In genomic region chr17:10195090-10195489, GRCh38 we compare ENCODE assay signal across 37 cellular contexts. TPM values are rescaled to one million over a fixed set of nuclear protein-coding genes. Genes with fewer than 3 reads are reported as not detected.
"Had no signal": no experiment of that assay in that cellular context is flagged by ENCODE, and none has a peak within 500 bp of the region (broad histone marks: within the 10 kb centered on the region; RNA-seq: fewer than 3 reads in every experiment).

No MANE protein-coding gene starts in this region.

- H3K36me3 ChIP-seq: adrenal gland, Peyer's patch, SJSA1, WERI-Rb-1 had no signal

- H3K4me3 ChIP-seq: adrenal gland, Peyer's patch, SJSA1 had no signal

- H3K4me1 ChIP-seq: adrenal gland, Peyer's patch had no signal

- H3K4me3 Mint-ChIP-seq: activated CD4-positive, alpha-beta memory T cell treated with anti-CD3 and anti-CD28 coated beads, Interleukin-2, amount 10 ng/mL, durations not matched to agents 7 days and 5 days; activated CD8-positive, alpha-beta memory T cell treated with anti-CD3 and anti-CD28 coated beads, Interleukin-2, amount 10 ng/mL, durations not matched to agents 7 days and 5 days; activated naive CD4-positive, alpha-beta T cell treated with anti-CD3 and anti-CD28 coated beads, Interleukin-2, amount 50 U/mL, for 24 hours; activated T-cell treated with anti-CD3 and anti-CD28 coated beads, Interleukin-2, amount 50 U/mL, for 72 hours; activated T-helper 17 cell treated with anti-CD3 and anti-CD28 coated beads, Interleukin-2, amount 50 U/mL, for 72 hours; T-helper 1 cell treated with Interleukin-12 subunit alpha and Interleukin-12 subunit beta and Interleukin-4 antibody, amounts not matched to agents 30 μg/mL and 1 μg/mL, for 36 hours had no signal

- H3K9me3 ChIP-seq: SJSA1, SK-N-SH had no signal

- DNase-seq: activated CD4-positive, alpha-beta memory T cell treated with anti-CD3 and anti-CD28 coated beads, Interleukin-2, amount 10 ng/mL, durations not matched to agents 7 days and 5 days; activated CD4-positive, alpha-beta T cell treated with anti-CD3 and anti-CD28 coated beads for 1 hour; activated CD4-positive, alpha-beta T cell treated with anti-CD3 and anti-CD28 coated beads for 48 hours; activated CD4-positive, CD25-positive, alpha-beta regulatory T cell; activated CD8-positive, alpha-beta memory T cell treated with anti-CD3 and anti-CD28 coated beads for 24 hours; activated CD8-positive, alpha-beta memory T cell treated with anti-CD3 and anti-CD28 coated beads, Interleukin-2, amount 10 ng/mL, durations not matched to agents 7 days and 5 days; activated CD8-positive, alpha-beta memory T cell treated with anti-CD3 and anti-CD28 coated beads, Interleukin-2, amount 50 U/mL, for 48 hours; activated effector memory CD4-positive, alpha-beta T cell treated with anti-CD3 and anti-CD28 coated beads, Interleukin-2, amount 50 U/mL, for 16 hours; activated naive CD4-positive, alpha-beta T cell treated with Interleukin-2 at 50 U/mL for 16 hours; activated T-cell treated with anti-CD3 and anti-CD28 coated beads, Interleukin-2, amount 50 U/mL, for 72 hours; adrenal gland; anterior cingulate cortex; caudate nucleus; cerebellar nuclear complex; NCI-H1092 treated with DMSO at 0.1 percent for 48 hours; NCI-H1417; NCI-H146; NCI-H187; NCI-H2029 treated with DMSO at 0.1 percent for 48 hours; NCI-H2107; NCI-H2171; NCI-H510A; NCI-H526; NCI-H748 treated with DMSO at 0.1 percent for 48 hours; NK-92 treated with Interleukin-12 subunit alpha and Interleukin-12 subunit beta, amount 100 ng/mL, for 24 hours; PC-3; RPMI8226; SHP77 treated with DMSO at 0.1 percent for 48 hours; SK-N-SH; WERI-Rb-1 had no signal

- ATAC-seq: activated CD8-positive, alpha-beta memory T cell treated with anti-CD3 and anti-CD28 coated beads, Interleukin-2, amount 10 ng/mL, durations not matched to agents 7 days and 5 days; activated T-cell treated with anti-CD3 and anti-CD28 coated beads, Interleukin-2, amount 50 U/mL, for 72 hours; activated T-helper 17 cell treated with anti-CD3 and anti-CD28 coated beads, Interleukin-2, amount 50 U/mL, for 72 hours; PC-3 had no signal

- H3K9me2 ChIP-seq: SK-N-SH had no signal

- H3K27ac Mint-ChIP-seq: activated CD4-positive, alpha-beta memory T cell treated with anti-CD3 and anti-CD28 coated beads, Interleukin-2, amount 10 ng/mL, durations not matched to agents 7 days and 5 days; activated CD8-positive, alpha-beta memory T cell treated with anti-CD3 and anti-CD28 coated beads, Interleukin-2, amount 10 ng/mL, durations not matched to agents 7 days and 5 days; activated naive CD4-positive, alpha-beta T cell treated with anti-CD3 and anti-CD28 coated beads, Interleukin-2, amount 50 U/mL, for 24 hours; activated T-cell treated with anti-CD3 and anti-CD28 coated beads, Interleukin-2, amount 50 U/mL, for 72 hours; activated T-helper 17 cell treated with anti-CD3 and anti-CD28 coated beads, Interleukin-2, amount 50 U/mL, for 72 hours; brain; T-helper 1 cell treated with Interleukin-12 subunit alpha and Interleukin-12 subunit beta and Interleukin-4 antibody, amounts not matched to agents 30 μg/mL and 1 μg/mL, for 36 hours had no signal

- H3K9ac ChIP-seq: KMS-11, SK-N-SH had no signal

- H3K27me3 ChIP-seq: adrenal gland, Peyer's patch, SJSA1 had no signal

- H3K36me3 Mint-ChIP-seq: activated naive CD4-positive, alpha-beta T cell treated with anti-CD3 and anti-CD28 coated beads, Interleukin-2, amount 50 U/mL, for 24 hours had no signal

- H3K4me1 Mint-ChIP-seq: activated T-helper 17 cell treated with anti-CD3 and anti-CD28 coated beads, Interleukin-2, amount 50 U/mL, for 72 hours had no signal

- H3K4me2 ChIP-seq: KMS-11, SK-N-SH had no signal

- H3K27ac ChIP-seq: adrenal gland, KMS-11, Peyer's patch, SJSA1, WERI-Rb-1 had no signal

RNA-seq across cellular contexts. Expression of gene GAS7, which starts 3.3 kb away (rescaled TPM):
- total RNA-seq: PC-3 had no signal
